Comparison of ENCODE assay signal across 1 cellular context in genomic region chr16:25031441-25032307, GRCh38.
A peak's percentile ranks its signal among the peaks of the same experiment; 100 is the strongest.
TF ChIP-seq lines count a peak whose summit lies in the region.

No MANE protein-coding gene starts in this region.

TF ChIP-seq in HepG2, 621 proteins besides CTCF, POLR2A, EP300 and RAD21 (continued from another document and continues in another):
- TF ChIP-seq TERF1 (CRISPR knock-in tag; IDR thresholded peaks at IDR 0.05), result no peak
- no peak for TF ChIP-seq HOMEZ (CRISPR knock-in tag; IDR thresholded peaks at IDR 0.05; ENCODE audit: low read depth)
- no peak for TF ChIP-seq GPBP1L1 (CRISPR knock-in tag; IDR thresholded peaks at IDR 0.05)
- no peak for TF ChIP-seq ZNF839 (CRISPR knock-in tag; IDR thresholded peaks at IDR 0.05; ENCODE audit: borderline replicate concordance)
- peak in 1 of 2 experiments; percentile 79; a peak in 2 of 4 replicates for TF ChIP-seq HMGXB4 (CRISPR knock-in tag; IDR thresholded peaks at IDR 0.05; ENCODE audit: borderline replicate concordance in 1 of 2, low read depth in 1 of 2)
- peak; percentile 85 for TF ChIP-seq ZNF501 (CRISPR knock-in tag; IDR thresholded peaks at IDR 0.05)
- no peak; the same call in 1 of the 2 replicates for TF ChIP-seq ZNF205 (CRISPR knock-in tag; IDR thresholded peaks at IDR 0.05)
- no peak for TF ChIP-seq HMG20A (CRISPR knock-in tag; IDR thresholded peaks at IDR 0.05; ENCODE audit: borderline replicate concordance)
- no peak for TF ChIP-seq PHF5A (CRISPR knock-in tag; IDR thresholded peaks at IDR 0.05; ENCODE audit: low read depth, unreplicated experiment)
- TF ChIP-seq AHDC1 (CRISPR knock-in tag; IDR thresholded peaks at IDR 0.05; ENCODE audit: borderline replicate concordance), result no peak
- TF ChIP-seq SP1 (IDR thresholded peaks at IDR 0.05), result no peak
- no peak; the same call in 1 of the 2 replicates for TF ChIP-seq SP1 (CRISPR knock-in tag; IDR thresholded peaks at IDR 0.05)
- no peak for TF ChIP-seq ZNF282 (IDR thresholded peaks at IDR 0.05; ENCODE audit: partially characterized antibody)
- TF ChIP-seq FOXO1 (CRISPR knock-in tag; IDR thresholded peaks at IDR 0.05), result peak; percentile 33; the same call in 1 of the 2 replicates
- peak; percentile 91 for TF ChIP-seq NFYC (CRISPR knock-in tag; IDR thresholded peaks at IDR 0.05)
- no peak for TF ChIP-seq ZBTB44 (CRISPR knock-in tag; IDR thresholded peaks at IDR 0.05)
- peak; percentile 87; the same call in 1 of the 2 replicates for TF ChIP-seq MYPOP (CRISPR knock-in tag; IDR thresholded peaks at IDR 0.05)
- TF ChIP-seq XBP1 (CRISPR knock-in tag; IDR thresholded peaks at IDR 0.05), result no peak
- no peak for TF ChIP-seq MBNL3 (CRISPR knock-in tag; conservative IDR thresholded peaks at IDR 0.05)
- TF ChIP-seq TP53 (CRISPR knock-in tag; conservative IDR thresholded peaks at IDR 0.05), result no peak
- no peak for TF ChIP-seq ZBTB8A (CRISPR knock-in tag; IDR thresholded peaks at IDR 0.05; ENCODE audit: borderline replicate concordance, low read depth)
- 0 out of 2 replicates have a peak, but pooled peaks have one; percentile 14 for TF ChIP-seq ZNF639 (CRISPR knock-in tag; conservative IDR thresholded peaks at IDR 0.05)
- no peak for TF ChIP-seq HNF4A (CRISPR knock-in tag; IDR thresholded peaks at IDR 0.05)
- TF ChIP-seq PRDM4 (CRISPR knock-in tag; IDR thresholded peaks at IDR 0.05; ENCODE audit: borderline replicate concordance), result no peak
- no peak for TF ChIP-seq NFE2 (CRISPR knock-in tag; IDR thresholded peaks at IDR 0.05)
- peak; percentile 90; the same call in 1 of the 2 replicates for TF ChIP-seq ZSCAN31 (CRISPR knock-in tag; IDR thresholded peaks at IDR 0.05; ENCODE audit: low read depth)
- TF ChIP-seq HMG20B (CRISPR knock-in tag; conservative IDR thresholded peaks at IDR 0.05), result no peak
- TF ChIP-seq THAP9 (CRISPR knock-in tag; IDR thresholded peaks at IDR 0.05; ENCODE audit: borderline replicate concordance), result peak; percentile 88
- TF ChIP-seq MZF1 (CRISPR knock-in tag; IDR thresholded peaks at IDR 0.05; ENCODE audit: borderline replicate concordance), result no peak
- peak; percentile 35 for TF ChIP-seq TGIF2 (CRISPR knock-in tag; IDR thresholded peaks at IDR 0.05)
- no peak for TF ChIP-seq THAP8 (CRISPR knock-in tag; IDR thresholded peaks at IDR 0.05; ENCODE audit: borderline replicate concordance)
- TF ChIP-seq CCAR2 (optimal IDR thresholded peaks at IDR 0.05; ENCODE audit: low read depth, low read length), result no peak
- no peak; the same call in 1 of the 2 replicates for TF ChIP-seq SALL2 (CRISPR knock-in tag; IDR thresholded peaks at IDR 0.05)
- no peak for TF ChIP-seq NCOR1 (IDR thresholded peaks at IDR 0.05; ENCODE audit: borderline replicate concordance, low read length)
- TF ChIP-seq HNRNPH1 (optimal IDR thresholded peaks at IDR 0.05; ENCODE audit: low read depth, low read length), result no peak
